ENCODE assay signal across 13 cellular contexts in genomic region chr17:81063488-81064093, GRCh38. TPM values are rescaled to one million over a fixed set of nuclear protein-coding genes. Genes with fewer than 3 reads are reported as not detected.
A peak's percentile ranks its signal among the peaks of the same experiment; 100 is the strongest.
DNase-seq lines count a peak whose midpoint lies in the region; ATAC-seq, FAIRE-seq and TF ChIP-seq lines count a peak whose summit lies in the region.
"Had no signal": no experiment of that assay in that cellular context is flagged by ENCODE, and none has a peak within 500 bp of the region (broad histone marks: within the 10 kb centered on the region; RNA-seq: fewer than 3 reads in every experiment).

No MANE protein-coding gene starts in this region.

- no peak overlapping the region for H4K5ac ChIP-seq in IMR-90 (ENCODE audit: low read depth, low read length)

- TF ChIP-seq POLR2A in IMR-90 (IDR thresholded peaks at IDR 0.05; ENCODE audit: low read depth, low read length) (no peak), suprapubic skin (IDR thresholded peaks at IDR 0.05) (no peak)

- dilution Hi-C loops in IMR-90 (cut with HindIII; ENCODE audit: low sequenced_read_pairs, unreplicated experiment) (no loop called here), keratinocyte (cut with MboI; ENCODE audit: extremely low pct_ligation_motif_present, low sequenced_read_pairs) (no loop called here)

- no peak for DNase-seq in IMR-90
- no peak for DNase-seq in keratinocyte (ENCODE audit: low read depth, low spot score)
- DNase-seq in suprapubic skin (ENCODE audit: low spot score in 2 of 2) = no peak
- DNase-seq in left lobe of liver (ENCODE audit: low spot score) = no peak
- no peak for DNase-seq in NCI-H1417 treated with DMSO at 0.1 percent for 48 hours (lab: John Stamatoyannopoulos, UW)
- DNase-seq: C1 segment of cervical spinal cord; GOT3; MM.1S; NCI-H510A; stimulated activated CD4-positive, alpha-beta T cell treated with anti-CD3 and anti-CD28 coated beads, Interleukin-2, amount 100 ng/mL, for 24 hours had no signal

- intact Hi-C loops in IMR-90 (cut with micrococcal nuclease) = no loop called here

- TF ChIP-seq CTCF in IMR-90 (conservative IDR thresholded peaks at IDR 0.05; ENCODE audit: low read depth, low read length) = no peak
- TF ChIP-seq CTCF in brain (conservative IDR thresholded peaks at IDR 0.05) = no peak
- TF ChIP-seq CTCF in keratinocyte (optimal IDR thresholded peaks at IDR 0.05 in 1 of 3, IDR thresholded peaks at IDR 0.05 in 1 of 3, conservative IDR thresholded peaks at IDR 0.05 in 1 of 3; ENCODE audit: extremely low read depth in 1 of 3, insufficient read depth in 2 of 3, low read length in 3 of 3) = no peak
- TF ChIP-seq CTCF in suprapubic skin (IDR thresholded peaks at IDR 0.05) = no peak

- no peak overlapping the region for H2AK5ac ChIP-seq in IMR-90 (ENCODE audit: low read depth, low read length)

- no peak overlapping the region for H2BK15ac ChIP-seq in IMR-90 (ENCODE audit: low read depth, low read length)

- H3K9me3 ChIP-seq in IMR-90 (ENCODE audit: control insufficient read depth, insufficient read depth, low read length) (no peaks in the 10 kb centered on the region), keratinocyte (ENCODE audit: control insufficient read depth, low read depth, low read length) (no peaks in the 10 kb centered on the region), suprapubic skin (no peaks in the 10 kb centered on the region)

- BruUV-seq in IMR-90 (replicated peaks; lab: Mats Ljungman, UMichigan) = no TSS peak

- H3K27ac Mint-ChIP-seq in brain = peak overlapping the region; percentile 89 to 97 (median 93)

- ATAC-seq in IMR-90 (ENCODE audit: low read depth) (no peak), HG03354 (IDR thresholded peaks at IDR 0.05; ENCODE audit: poor library complexity, severe bottlenecking, unreplicated experiment) (no peak), left lobe of liver (no peak), GM21423 (IDR thresholded peaks at IDR 0.05; ENCODE audit: unreplicated experiment) (no peak)

- H3K27ac ChIP-seq in IMR-90 (ENCODE audit: insufficient read depth, low read length) = no peak overlapping the region
- H3K27ac ChIP-seq in keratinocyte (ENCODE audit: control insufficient read depth, insufficient read depth, low read length) = peak overlapping the region; percentile 56
- peak overlapping the region; percentile 67 for H3K27ac ChIP-seq in suprapubic skin

- no peak overlapping the region for H3K18ac ChIP-seq in IMR-90 (ENCODE audit: low read depth, low read length)

- H2BK5ac ChIP-seq in IMR-90 (ENCODE audit: low read depth, low read length, poor library complexity, severe bottlenecking) = no peak overlapping the region

- TF ChIP-seq EP300 in suprapubic skin (IDR thresholded peaks at IDR 0.05) = no peak

- no peaks in the 10 kb centered on the region for H3K9me3 Mint-ChIP-seq in brain

- no peaks in the 10 kb centered on the region for H3K27me3 ChIP-seq in IMR-90 (ENCODE audit: control insufficient read depth, insufficient read depth, low read length)
- H3K27me3 ChIP-seq in keratinocyte (ENCODE audit: control insufficient read depth, extremely low read depth, insufficient read depth, low read length) = no peaks in the 10 kb centered on the region
- H3K27me3 ChIP-seq in suprapubic skin = no peaks in the 10 kb centered on the region

- in situ Hi-C loops in IMR-90 (cut with MboI; ENCODE audit: low sequenced_read_pairs) = no loop called here

- peaks cover 33% of the 10 kb centered on the region for H3K36me3 Mint-ChIP-seq in brain

- H3K4me1 ChIP-seq in IMR-90 (ENCODE audit: control insufficient read depth, insufficient read depth, low read length) = peaks cover 3% of the 10 kb centered on the region
- H3K4me1 ChIP-seq in keratinocyte (ENCODE audit: control insufficient read depth, extremely low read depth, insufficient read depth, low read length) = peaks cover 53% of the 10 kb centered on the region
- H3K4me1 ChIP-seq in suprapubic skin = peaks cover 85% of the 10 kb centered on the region

- H4K8ac ChIP-seq in IMR-90 (ENCODE audit: low read depth in 2 of 2, low read length in 2 of 2) = no peak overlapping the region

- POLR2A ChIA-PET in IMR-90 (lab: Charles Lee; ENCODE audit: unreplicated experiment) = no interaction called here

- peak overlapping the region in 1 of 5 experiments; percentile 27 for H3K4me3 Mint-ChIP-seq in brain

- 0 out of 2 replicates have a peak overlapping the region, but pooled peaks have one; percentile 18 for H3K4ac ChIP-seq in IMR-90 (ENCODE audit: low read depth, low read length)

- no peak overlapping the region for H2BK20ac ChIP-seq in IMR-90 (ENCODE audit: low read depth, low read length)

- no peak overlapping the region for H2BK120ac ChIP-seq in IMR-90 (ENCODE audit: low read depth, low read length)

- no peak overlapping the region for H3K56ac ChIP-seq in IMR-90 (ENCODE audit: extremely low read depth, insufficient read depth, low read length)

- H2AFZ ChIP-seq in IMR-90 (replicated peaks; ENCODE audit: low read length, poor library complexity) (no peak overlapping the region), keratinocyte (ENCODE audit: control insufficient read depth, low read length) (no peak overlapping the region)

- H4K20me1 ChIP-seq in IMR-90 (ENCODE audit: insufficient read depth, low read length) (peaks cover 19% of the 10 kb centered on the region), keratinocyte (ENCODE audit: control insufficient read depth, extremely low read depth, insufficient read depth, low read length) (peaks cover 28% of the 10 kb centered on the region)

- H3K36me3 ChIP-seq in IMR-90 (ENCODE audit: control insufficient read depth, insufficient read depth, low read length) (peaks cover 4% of the 10 kb centered on the region; the same call in 1 of the 2 replicates), keratinocyte (ENCODE audit: control insufficient read depth in 2 of 2, extremely low read depth in 1 of 2, insufficient read depth in 2 of 2, low read length in 2 of 2) (peaks cover 26 to 62% of the 10 kb centered on the region in 2 experiments), suprapubic skin (peaks cover 26% of the 10 kb centered on the region)

- H3K9ac ChIP-seq in IMR-90 (ENCODE audit: low read depth, low read length) (no peak overlapping the region), keratinocyte (ENCODE audit: control insufficient read depth, extremely low read depth, insufficient read depth, low read length) (peak overlapping the region; percentile 41)

- H3K4me2 ChIP-seq in IMR-90 (ENCODE audit: low read depth, low read length) (no peak overlapping the region), keratinocyte (ENCODE audit: control insufficient read depth, extremely low read depth, insufficient read depth, low read depth, low read length) (peak overlapping the region; percentile 30)

- no peak overlapping the region for H2AK9ac ChIP-seq in IMR-90 (replicated peaks; ENCODE audit: low read depth, low read length, poor library complexity)

- H3K27me3 Mint-ChIP-seq in brain = no peaks in the 10 kb centered on the region

- H3K4me1 Mint-ChIP-seq in brain = peaks cover 54% of the 10 kb centered on the region

- H3K4me3 ChIP-seq in IMR-90 (ENCODE audit: insufficient read depth, low read depth, low read length) = no peak overlapping the region
- H3K4me3 ChIP-seq in keratinocyte (ENCODE audit: control insufficient read depth in 2 of 3, extremely low read depth in 1 of 3, insufficient read depth in 2 of 3, low read depth in 1 of 3, low read length in 3 of 3) = no peak overlapping the region
- no peak overlapping the region for H3K4me3 ChIP-seq in suprapubic skin

- CTCF ChIA-PET in IMR-90 (lab: Yijun Ruan, JAX) = no interaction called here

- peaks cover 5% of the 10 kb centered on the region; the same call in 1 of the 2 replicates for H3K9me1 ChIP-seq in IMR-90 (ENCODE audit: insufficient read depth, low read length)
- H3K9me1 ChIP-seq in keratinocyte (ENCODE audit: control insufficient read depth, extremely low read depth, insufficient read depth, low read length) = peaks cover 16% of the 10 kb centered on the region

- H3K79me2 ChIP-seq in keratinocyte (ENCODE audit: control insufficient read depth, insufficient read depth, low read length) = peaks cover 91% of the 10 kb centered on the region

- H4K91ac ChIP-seq in IMR-90 (ENCODE audit: insufficient read depth, low read depth, low read length) = no peak overlapping the region

- no peak overlapping the region for H3K23ac ChIP-seq in IMR-90 (ENCODE audit: low read depth, low read length)

- WGBS in IMR-90 (ENCODE audit: extremely low coverage in 2 of 2, insufficient read length in 1 of 2), 2 experiments = 95% methylated on average over 6 of the region's 15 CpGs; no CpG with 5 or more reads in 1 of the 2 experiments
- WGBS in suprapubic skin = 47% methylated on average over 14 of the region's 15 CpGs

- H3K14ac ChIP-seq in IMR-90 (replicated peaks; ENCODE audit: low read depth, low read length) = no peak overlapping the region

- H3K79me1 ChIP-seq in IMR-90 (ENCODE audit: low read depth in 1 of 2, low read length in 2 of 2) = peaks cover 10 to 27% of the 10 kb centered on the region in 2 experiments; a peak in 2 of 4 replicates

- FAIRE-seq in keratinocyte (lab: Jason Lieb, UNC) = no peak

- no peak for TF ChIP-seq RAD21 in IMR-90 (IDR thresholded peaks at IDR 0.05; ENCODE audit: low read length)

TF ChIP-seq in IMR-90, 13 proteins besides CTCF, POLR2A, EP300 and RAD21 (continues in another document):
- no peak for TF ChIP-seq USF2 (IDR thresholded peaks at IDR 0.05; ENCODE audit: low read depth, low read length)
- no peak for TF ChIP-seq RFX5 (IDR thresholded peaks at IDR 0.05; ENCODE audit: low read depth, low read length)
- no peak for TF ChIP-seq FOS (IDR thresholded peaks at IDR 0.05; ENCODE audit: low read depth, low read length)

RNA-seq across cellular contexts. Expression of gene BAIAP2, which starts 28.6 kb away (rescaled TPM):
- total RNA-seq in IMR-90 (2012; rRNA removed) (18.3 and 22.8 TPM in 2 replicates), suprapubic skin (100 to 1,000 TPM; 214 to 283 (median 260) TPM), left lobe of liver (101 TPM)
- polyA plus RNA-seq in IMR-90 (2012; rRNA removed) (32.6 and 36.1 TPM in 2 replicates), brain (ENCODE audit: insufficient read depth, low read depth, low replicate concordance) (87.8 TPM), keratinocyte (48.9 to 74.4 TPM (median 56.7 TPM) in 3 replicates)
- polyA plus RNA-seq in IMR-90 (2012; cell fraction: cytosol; rRNA removed) = 27.3 and 38.0 TPM in 2 replicates
- 37.9 and 82.6 TPM in 2 replicates for polyA plus RNA-seq in IMR-90 (2012; cell fraction: nucleus; rRNA removed; ENCODE audit: low replicate concordance)
- 102 TPM for polyA plus RNA-seq in keratinocyte (2011; ENCODE audit: low read depth)
- 30.3 and 63.1 TPM in 2 replicates for polyA plus RNA-seq in keratinocyte (2011; cell fraction: cytosol; rRNA removed)
- 87.9 and 109 TPM in 2 replicates for polyA plus RNA-seq in keratinocyte (2011; cell fraction: nucleus; rRNA removed)
- 66.3 and 124 TPM in 2 replicates for polyA plus RNA-seq in keratinocyte (2012; ENCODE audit: low replicate concordance)
- polyA minus RNA-seq in keratinocyte = 44.6 to 102 TPM (median 54.9 TPM) in 3 replicates
- polyA minus RNA-seq in keratinocyte (2011; cell fraction: cytosol; rRNA and poly(A)+ RNA removed) = 94.8 TPM
- 66.4 and 99.6 TPM in 2 replicates for polyA minus RNA-seq in keratinocyte (2011; cell fraction: nucleus; rRNA and poly(A)+ RNA removed)
